Comparison of ENCODE assay signal across 1 cellular context in genomic region chr1:26169669-26170471, GRCh38.
TF ChIP-seq lines count a peak whose summit lies in the region.

TSS of gene ZNF593 (plus strand) at chr1:26169908. CDS start at chr1:26169984, 76 bp downstream.

TF ChIP-seq in HepG2, 621 proteins besides CTCF, POLR2A, EP300 and RAD21 (continued from another document and continues in another):
- peak; percentile 56; the same call in 1 of the 2 replicates for TF ChIP-seq NFAT5 (CRISPR knock-in tag; IDR thresholded peaks at IDR 0.05)
- TF ChIP-seq TSC22D2 (CRISPR knock-in tag; IDR thresholded peaks at IDR 0.05; ENCODE audit: borderline replicate concordance), result peak; percentile 62; the same call in 1 of the 2 replicates
- peak; percentile 61; the same call in 1 of the 2 replicates for TF ChIP-seq ZNF292 (CRISPR knock-in tag; IDR thresholded peaks at IDR 0.05; ENCODE audit: borderline replicate concordance, low read depth)
- peak; percentile 78; the same call in 1 of the 2 replicates for TF ChIP-seq ISL2 (CRISPR knock-in tag; IDR thresholded peaks at IDR 0.05)
- peak; percentile 51; the same call in 1 of the 2 replicates for TF ChIP-seq ZNF362 (CRISPR knock-in tag; IDR thresholded peaks at IDR 0.05; ENCODE audit: borderline replicate concordance)
- peak; percentile 84; the same call in 1 of the 2 replicates for TF ChIP-seq ARID2 (CRISPR knock-in tag; IDR thresholded peaks at IDR 0.05; ENCODE audit: borderline replicate concordance)
- TF ChIP-seq, protein P1, sequence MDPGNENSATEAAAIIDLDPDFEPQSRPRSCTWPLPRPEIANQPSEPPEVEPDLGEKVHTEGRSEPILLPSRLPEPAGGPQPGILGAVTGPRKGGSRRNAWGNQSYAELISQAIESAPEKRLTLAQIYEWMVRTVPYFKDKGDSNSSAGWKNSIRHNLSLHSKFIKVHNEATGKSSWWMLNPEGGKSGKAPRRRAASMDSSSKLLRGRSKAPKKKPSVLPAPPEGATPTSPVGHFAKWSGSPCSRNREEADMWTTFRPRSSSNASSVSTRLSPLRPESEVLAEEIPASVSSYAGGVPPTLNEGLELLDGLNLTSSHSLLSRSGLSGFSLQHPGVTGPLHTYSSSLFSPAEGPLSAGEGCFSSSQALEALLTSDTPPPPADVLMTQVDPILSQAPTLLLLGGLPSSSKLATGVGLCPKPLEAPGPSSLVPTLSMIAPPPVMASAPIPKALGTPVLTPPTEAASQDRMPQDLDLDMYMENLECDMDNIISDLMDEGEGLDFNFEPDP (CRISPR knock-in tag; conservative IDR thresholded peaks at IDR 0.05), result no peak
- TF ChIP-seq KDM3A (CRISPR knock-in tag; IDR thresholded peaks at IDR 0.05; ENCODE audit: low read depth), result peak; percentile 66; the same call in 1 of the 2 replicates
- TF ChIP-seq SNAI1 (CRISPR knock-in tag; IDR thresholded peaks at IDR 0.05; ENCODE audit: borderline replicate concordance), result peak; percentile 85
- no peak for TF ChIP-seq ZNF234 (CRISPR knock-in tag; conservative IDR thresholded peaks at IDR 0.05)
- TF ChIP-seq CC2D1A (CRISPR knock-in tag; IDR thresholded peaks at IDR 0.05), result no peak
- 0 out of 2 replicates have a peak, but pooled peaks have one; percentile 67 for TF ChIP-seq ZFP37 (CRISPR knock-in tag; IDR thresholded peaks at IDR 0.05; ENCODE audit: borderline replicate concordance)
- TF ChIP-seq, protein P2, sequence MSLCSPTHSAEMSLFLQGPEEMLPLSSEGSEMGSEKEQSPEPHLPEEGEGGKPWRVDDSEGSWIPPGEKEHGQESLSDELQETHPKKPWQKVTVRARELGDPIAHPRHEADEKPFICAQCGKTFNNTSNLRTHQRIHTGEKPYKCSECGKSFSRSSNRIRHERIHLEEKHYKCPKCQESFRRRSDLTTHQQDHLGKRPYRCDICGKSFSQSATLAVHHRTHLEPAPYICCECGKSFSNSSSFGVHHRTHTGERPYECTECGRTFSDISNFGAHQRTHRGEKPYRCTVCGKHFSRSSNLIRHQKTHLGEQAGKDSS (CRISPR knock-in tag; IDR thresholded peaks at IDR 0.05; ENCODE audit: borderline replicate concordance, low read depth), result peak; percentile 92; the same call in 1 of the 2 replicates
- TF ChIP-seq, protein P3, sequence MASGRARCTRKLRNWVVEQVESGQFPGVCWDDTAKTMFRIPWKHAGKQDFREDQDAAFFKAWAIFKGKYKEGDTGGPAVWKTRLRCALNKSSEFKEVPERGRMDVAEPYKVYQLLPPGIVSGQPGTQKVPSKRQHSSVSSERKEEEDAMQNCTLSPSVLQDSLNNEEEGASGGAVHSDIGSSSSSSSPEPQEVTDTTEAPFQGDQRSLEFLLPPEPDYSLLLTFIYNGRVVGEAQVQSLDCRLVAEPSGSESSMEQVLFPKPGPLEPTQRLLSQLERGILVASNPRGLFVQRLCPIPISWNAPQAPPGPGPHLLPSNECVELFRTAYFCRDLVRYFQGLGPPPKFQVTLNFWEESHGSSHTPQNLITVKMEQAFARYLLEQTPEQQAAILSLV (CRISPR knock-in tag; IDR thresholded peaks at IDR 0.05; ENCODE audit: borderline replicate concordance), result peak; percentile 86; the same call in 1 of the 2 replicates
- TF ChIP-seq, protein P4, sequence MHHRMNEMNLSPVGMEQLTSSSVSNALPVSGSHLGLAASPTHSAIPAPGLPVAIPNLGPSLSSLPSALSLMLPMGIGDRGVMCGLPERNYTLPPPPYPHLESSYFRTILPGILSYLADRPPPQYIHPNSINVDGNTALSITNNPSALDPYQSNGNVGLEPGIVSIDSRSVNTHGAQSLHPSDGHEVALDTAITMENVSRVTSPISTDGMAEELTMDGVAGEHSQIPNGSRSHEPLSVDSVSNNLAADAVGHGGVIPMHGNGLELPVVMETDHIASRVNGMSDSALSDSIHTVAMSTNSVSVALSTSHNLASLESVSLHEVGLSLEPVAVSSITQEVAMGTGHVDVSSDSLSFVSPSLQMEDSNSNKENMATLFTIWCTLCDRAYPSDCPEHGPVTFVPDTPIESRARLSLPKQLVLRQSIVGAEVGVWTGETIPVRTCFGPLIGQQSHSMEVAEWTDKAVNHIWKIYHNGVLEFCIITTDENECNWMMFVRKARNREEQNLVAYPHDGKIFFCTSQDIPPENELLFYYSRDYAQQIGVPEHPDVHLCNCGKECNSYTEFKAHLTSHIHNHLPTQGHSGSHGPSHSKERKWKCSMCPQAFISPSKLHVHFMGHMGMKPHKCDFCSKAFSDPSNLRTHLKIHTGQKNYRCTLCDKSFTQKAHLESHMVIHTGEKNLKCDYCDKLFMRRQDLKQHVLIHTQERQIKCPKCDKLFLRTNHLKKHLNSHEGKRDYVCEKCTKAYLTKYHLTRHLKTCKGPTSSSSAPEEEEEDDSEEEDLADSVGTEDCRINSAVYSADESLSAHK (CRISPR knock-in tag; IDR thresholded peaks at IDR 0.05; ENCODE audit: borderline replicate concordance), result no peak
- TF ChIP-seq PBX3 (CRISPR knock-in tag; IDR thresholded peaks at IDR 0.05; ENCODE audit: borderline replicate concordance), result peak; percentile 42; the same call in 1 of the 2 replicates
- TF ChIP-seq NFRKB (IDR thresholded peaks at IDR 0.05), result no peak
- TF ChIP-seq ZNF543 (CRISPR knock-in tag; IDR thresholded peaks at IDR 0.05), result 0 out of 2 replicates have a peak, but pooled peaks have one; percentile 28
- peak; percentile 76; the same call in 1 of the 2 replicates for TF ChIP-seq ZNF784 (CRISPR knock-in tag; IDR thresholded peaks at IDR 0.05; ENCODE audit: borderline replicate concordance)
- TF ChIP-seq ZNF674 (CRISPR knock-in tag; IDR thresholded peaks at IDR 0.05; ENCODE audit: low read depth), result no peak
- TF ChIP-seq, protein P5, sequence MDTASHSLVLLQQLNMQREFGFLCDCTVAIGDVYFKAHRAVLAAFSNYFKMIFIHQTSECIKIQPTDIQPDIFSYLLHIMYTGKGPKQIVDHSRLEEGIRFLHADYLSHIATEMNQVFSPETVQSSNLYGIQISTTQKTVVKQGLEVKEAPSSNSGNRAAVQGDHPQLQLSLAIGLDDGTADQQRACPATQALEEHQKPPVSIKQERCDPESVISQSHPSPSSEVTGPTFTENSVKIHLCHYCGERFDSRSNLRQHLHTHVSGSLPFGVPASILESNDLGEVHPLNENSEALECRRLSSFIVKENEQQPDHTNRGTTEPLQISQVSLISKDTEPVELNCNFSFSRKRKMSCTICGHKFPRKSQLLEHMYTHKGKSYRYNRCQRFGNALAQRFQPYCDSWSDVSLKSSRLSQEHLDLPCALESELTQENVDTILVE (CRISPR knock-in tag; IDR thresholded peaks at IDR 0.05), result no peak
- TF ChIP-seq MED8 (CRISPR knock-in tag; IDR thresholded peaks at IDR 0.05; ENCODE audit: insufficient replicate concordance), result peak; percentile 79
- TF ChIP-seq, protein P6, sequence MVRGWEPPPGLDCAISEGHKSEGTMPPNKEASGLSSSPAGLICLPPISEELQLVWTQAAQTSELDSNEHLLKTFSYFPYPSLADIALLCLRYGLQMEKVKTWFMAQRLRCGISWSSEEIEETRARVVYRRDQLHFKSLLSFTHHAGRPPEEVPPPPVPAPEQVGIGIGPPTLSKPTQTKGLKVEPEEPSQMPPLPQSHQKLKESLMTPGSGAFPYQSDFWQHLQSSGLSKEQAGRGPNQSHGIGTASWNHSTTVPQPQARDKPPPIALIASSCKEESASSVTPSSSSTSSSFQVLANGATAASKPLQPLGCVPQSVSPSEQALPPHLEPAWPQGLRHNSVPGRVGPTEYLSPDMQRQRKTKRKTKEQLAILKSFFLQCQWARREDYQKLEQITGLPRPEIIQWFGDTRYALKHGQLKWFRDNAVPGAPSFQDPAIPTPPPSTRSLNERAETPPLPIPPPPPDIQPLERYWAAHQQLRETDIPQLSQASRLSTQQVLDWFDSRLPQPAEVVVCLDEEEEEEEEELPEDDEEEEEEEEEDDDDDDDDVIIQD (CRISPR knock-in tag; IDR thresholded peaks at IDR 0.05; ENCODE audit: low read depth), result 0 out of 2 replicates have a peak, but pooled peaks have one; percentile 20
- peak; percentile 91 for TF ChIP-seq XRCC5 (optimal IDR thresholded peaks at IDR 0.05; ENCODE audit: low read length)
- TF ChIP-seq RNF219 (CRISPR knock-in tag; IDR thresholded peaks at IDR 0.05), result no peak
